ENCODE assay signal across 8 cellular contexts in the genomic region with DNA sequence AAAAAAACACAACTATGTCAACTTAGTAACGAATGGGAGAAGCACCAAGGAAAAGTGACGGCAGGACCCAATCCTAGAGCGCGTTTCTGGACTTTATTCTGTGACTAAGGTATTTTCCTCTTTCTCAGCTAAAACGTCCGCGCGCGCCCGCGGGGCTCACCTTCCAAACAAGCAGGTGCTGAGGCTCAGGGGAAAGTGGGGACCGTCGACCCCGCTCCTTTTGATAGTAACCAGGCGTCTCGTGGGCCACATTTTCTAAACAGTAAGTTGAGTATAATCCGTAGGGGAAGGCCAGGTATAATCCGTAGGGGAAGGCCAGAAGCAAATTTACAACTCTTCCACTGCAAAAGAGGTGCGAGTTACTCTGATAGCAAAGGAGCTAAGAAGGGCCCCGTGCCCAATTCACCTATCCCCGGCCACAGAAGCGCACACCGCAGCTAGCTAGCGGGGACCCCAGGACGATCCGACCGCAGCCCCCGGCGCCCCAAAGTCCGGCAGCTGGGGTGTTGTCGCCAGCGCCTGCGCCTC. TPM values are rescaled to one million over a fixed set of nuclear protein-coding genes. Genes with fewer than 3 reads are reported as not detected.
DNase-seq lines count a peak whose midpoint lies in the region; ATAC-seq and TF ChIP-seq lines count a peak whose summit lies in the region.

No MANE protein-coding gene starts in this region.

- peak overlapping the region; percentile 96 for H3K4me3 Mint-ChIP-seq in activated CD8-positive, alpha-beta T cell treated with anti-CD3 and anti-CD28 coated beads for 36 hours

- no peak for ATAC-seq in activated CD8-positive, alpha-beta T cell treated with anti-CD3 and anti-CD28 coated beads for 36 hours
- no peak for ATAC-seq in heart left ventricle
- no peak for ATAC-seq in HG02885 (IDR thresholded peaks at IDR 0.05; ENCODE audit: poor library complexity, unreplicated experiment)
- ATAC-seq in HG02981 (IDR thresholded peaks at IDR 0.05; ENCODE audit: unreplicated experiment) = no peak

- intact Hi-C loops in cardiac septum (cut with DNase I) (no loop called here), heart left ventricle (cut with DNase I) (no loop called here)
- intact Hi-C loops in activated CD8-positive, alpha-beta T cell treated with anti-CD3 and anti-CD28 coated beads for 36 hours (cut with micrococcal nuclease) = no loop called here

- peaks cover 47% of the 10 kb centered on the region for H3K36me3 Mint-ChIP-seq in activated CD8-positive, alpha-beta T cell treated with anti-CD3 and anti-CD28 coated beads for 36 hours (ENCODE audit: low read depth)

- no peaks in the 10 kb centered on the region for H3K27me3 ChIP-seq in cardiac muscle cell
- peaks cover 6 to 46% (median 15%) of the 10 kb centered on the region in 9 donors for H3K27me3 ChIP-seq in heart left ventricle
- H3K27me3 ChIP-seq in skeletal muscle satellite cell (ENCODE audit: control insufficient read depth, insufficient read depth, low read length) = no peaks in the 10 kb centered on the region

- H3K4me1 Mint-ChIP-seq in activated CD8-positive, alpha-beta T cell treated with anti-CD3 and anti-CD28 coated beads for 36 hours (ENCODE audit: low read depth) = peaks cover 28% of the 10 kb centered on the region

- TF ChIP-seq POLR2A in heart left ventricle (IDR thresholded peaks at IDR 0.05) = no peak

- H3K4me2 ChIP-seq in skeletal muscle satellite cell (ENCODE audit: low read length) = peak overlapping the region; percentile 92

- no peak for TF ChIP-seq CTCF in cardiac muscle cell (IDR thresholded peaks at IDR 0.05; ENCODE audit: low read depth, low read length)
- TF ChIP-seq CTCF in activated CD8-positive, alpha-beta T cell treated with anti-CD3 and anti-CD28 coated beads for 36 hours (IDR thresholded peaks at IDR 0.05) = no peak
- TF ChIP-seq CTCF in heart left ventricle (IDR thresholded peaks at IDR 0.05) = no peak

- DNase-seq in cardiac muscle cell (ENCODE audit: low read depth in 1 of 2, low spot score in 1 of 2) (no peak), cardiac septum (ENCODE audit: low spot score) (no peak), heart left ventricle (no peak), NOMO-1 treated with DMSO at 0.1 percent for 48 hours (lab: John Stamatoyannopoulos, UW; ENCODE audit: unreplicated experiment) (no peak)
- peak; percentile 43 for DNase-seq in activated CD8-positive, alpha-beta T cell treated with anti-CD3 and anti-CD28 coated beads for 36 hours

- peak overlapping the region; percentile 87 for H3K9ac ChIP-seq in skeletal muscle satellite cell (ENCODE audit: low read depth, low read length)

- H3K4me1 ChIP-seq in cardiac muscle cell (ENCODE audit: low read depth) (no peaks in the 10 kb centered on the region), heart left ventricle (peaks cover 4 to 35% (median 16%) of the 10 kb centered on the region in 12 donors), skeletal muscle satellite cell (ENCODE audit: control insufficient read depth, insufficient read depth, low read length) (peaks cover 26% of the 10 kb centered on the region)

- no peak overlapping the region for H3K27ac ChIP-seq in cardiac muscle cell
- H3K27ac ChIP-seq in heart left ventricle = no peak overlapping the region

- CTCF ChIA-PET in activated CD8-positive, alpha-beta T cell treated with anti-CD3 and anti-CD28 coated beads for 36 hours (lab: Charles Lee) = interaction anchor here (0.7 to 2.4 kb wide), 3 partner anchors 9 to 25 kb away, joined by 3 to 14 read pairs (median 3); no protein-coding TSS in a partner anchor

- H3K9me3 ChIP-seq in cardiac muscle cell (ENCODE audit: low read depth) (no peaks in the 10 kb centered on the region), heart left ventricle (no peaks in the 10 kb centered on the region), skeletal muscle satellite cell (replicated peaks; ENCODE audit: low read length) (no peaks in the 10 kb centered on the region)

- no peaks in the 10 kb centered on the region for H3K36me3 ChIP-seq in cardiac muscle cell
- no peaks in the 10 kb centered on the region for H3K36me3 ChIP-seq in heart left ventricle
- H3K36me3 ChIP-seq in skeletal muscle satellite cell (ENCODE audit: insufficient read depth, low read length) = peaks cover 5% of the 10 kb centered on the region

- H3K4me3 ChIP-seq in cardiac muscle cell (peak overlapping the region; percentile 56), heart left ventricle (peak overlapping the region; percentile 19 to 85 (median 58)), skeletal muscle satellite cell (ENCODE audit: low read length) (peak overlapping the region; percentile 94)

- no peaks in the 10 kb centered on the region for H3K9me3 Mint-ChIP-seq in activated CD8-positive, alpha-beta T cell treated with anti-CD3 and anti-CD28 coated beads for 36 hours

- POLR2A ChIA-PET in activated CD8-positive, alpha-beta T cell treated with anti-CD3 and anti-CD28 coated beads for 36 hours (lab: Charles Lee) = interaction anchor here (0.7 to 3.0 kb wide), 17 partner anchors 9 to 86 kb away, joined by 3 to 18 read pairs (median 4); no protein-coding TSS in a partner anchor

- peak overlapping the region; percentile 88 for H3K27ac Mint-ChIP-seq in activated CD8-positive, alpha-beta T cell treated with anti-CD3 and anti-CD28 coated beads for 36 hours

- H3K27me3 Mint-ChIP-seq in activated CD8-positive, alpha-beta T cell treated with anti-CD3 and anti-CD28 coated beads for 36 hours = peaks cover 32% of the 10 kb centered on the region

- WGBS in heart left ventricle, 4 donors = 3 to 5% (median 4%) methylated on average over 27 to 33 of the region's 33 CpGs

RNA-seq across cellular contexts. Expression of gene MKI67, which starts 0.7 kb away (rescaled TPM):
- 5.6 and 63.6 TPM in 2 replicates for total RNA-seq in cardiac muscle cell
- polyA plus RNA-seq in cardiac muscle cell = 7.9 and 80.5 TPM in 2 replicates
- total RNA-seq in cardiac septum = 1.1 TPM
- total RNA-seq in activated CD8-positive, alpha-beta T cell treated with anti-CD3 and anti-CD28 coated beads for 36 hours = 100 to 1,000 TPM; 205 to 230 TPM
- total RNA-seq in heart left ventricle = 10 to 100 TPM in 1 of 9 donors, 1 to 10 TPM in 3, under 1 TPM in 5; 0.09 to 27.9 (median 0.89) TPM
- polyA plus RNA-seq in heart left ventricle = under 1 TPM; 0.04 to 0.18 TPM
- total RNA-seq in skeletal muscle satellite cell (2012; rRNA removed) = 11.9 and 20.5 TPM in 2 replicates
